Comparison of ENCODE assay signal across 1 cellular context in genomic region chr10:48598936-48599829, GRCh38.
TF ChIP-seq lines count a peak whose summit lies in the region.

No MANE protein-coding gene starts in this region.

TF ChIP-seq in neural cell, 6 proteins besides CTCF, POLR2A, EP300 and RAD21:
- no peak for TF ChIP-seq TAF1 (IDR thresholded peaks at IDR 0.05; ENCODE audit: low read depth)
- TF ChIP-seq SMC3 (conservative IDR thresholded peaks at IDR 0.05; ENCODE audit: poor library complexity): no peak
- no peak for TF ChIP-seq POLR2AphosphoS5 (IDR thresholded peaks at IDR 0.05)
- TF ChIP-seq MXI1 (conservative IDR thresholded peaks at IDR 0.05; ENCODE audit: poor library complexity, severe bottlenecking): no peak
- no peak for TF ChIP-seq REST (IDR thresholded peaks at IDR 0.05; ENCODE audit: borderline replicate concordance)
- TF ChIP-seq EZH2 (IDR thresholded peaks at IDR 0.05; ENCODE audit: borderline replicate concordance, insufficient read depth, low read length, poor library complexity, severe bottlenecking): no peak
